30 cellular contexts compared by ENCODE assay signal in the genomic region with DNA sequence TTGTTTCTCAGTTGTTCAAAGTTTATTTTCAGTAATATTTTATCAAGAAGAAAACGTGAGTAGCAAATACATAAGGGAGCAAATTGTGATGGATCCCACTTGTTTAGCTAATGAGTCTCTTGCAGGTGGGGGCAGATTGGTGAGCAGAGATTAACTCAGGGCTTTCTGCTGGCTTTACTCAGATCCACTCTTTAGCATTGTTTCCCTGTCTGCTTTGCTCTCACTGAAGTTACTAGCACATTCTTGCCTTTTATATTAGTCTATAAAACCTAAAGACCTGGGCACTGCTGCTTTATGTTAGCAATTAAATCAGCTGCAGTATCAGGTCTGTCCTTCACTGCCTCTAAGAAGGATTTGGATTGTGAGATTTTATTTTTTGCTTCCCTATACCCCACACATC.
"Had no signal": no experiment of that assay in that cellular context is flagged by ENCODE, and none has a peak within 500 bp of the region (broad histone marks: within the 10 kb centered on the region; RNA-seq: fewer than 3 reads in every experiment).

No MANE protein-coding gene starts in this region.

- H3K36me3 ChIP-seq: brain microvascular endothelial cell, esophagus muscularis mucosa, gastrocnemius medialis, heart right ventricle had no signal

- H3K4me3 Mint-ChIP-seq: activated B cell treated with CpG ODN at 0.5 μM for 24 hours; activated CD8-positive, alpha-beta T cell treated with anti-CD3 and anti-CD28 coated beads for 36 hours; activated naive CD8-positive, alpha-beta T cell; activated T-cell treated with anti-CD3 and anti-CD28 coated beads, Interleukin-2, amount 50 U/mL, for 4 hours; activated T-helper 17 cell treated with anti-CD3 and anti-CD28 coated beads, Interleukin-2, amount 50 U/mL, for 72 hours; central memory CD8-positive, alpha-beta T cell; effector memory CD8-positive, alpha-beta T cell had no signal

- DNase-seq: activated B cell treated with CpG ODN at 0.5 μM for 24 hours; activated CD4-positive, alpha-beta T cell treated with anti-CD3 and anti-CD28 coated beads for 48 hours; activated CD4-positive, alpha-beta T cell treated with anti-CD3 and anti-CD28 coated beads, Interleukin-2, amount 50 U/mL, for 1 hour; activated CD4-positive, alpha-beta T cell treated with anti-CD3 and anti-CD28 coated beads, Interleukin-2, amount 50 U/mL, for 48 hours; activated CD8-positive, alpha-beta memory T cell treated with anti-CD3 and anti-CD28 coated beads for 24 hours; activated CD8-positive, alpha-beta T cell treated with anti-CD3 and anti-CD28 coated beads for 36 hours; activated effector memory CD4-positive, alpha-beta T cell treated with Interleukin-2 at 50 U/mL for 16 hours; activated gamma-delta T cell treated with Interleukin-2 at 50 U/mL for 16 hours; activated naive CD4-positive, alpha-beta T cell treated with anti-CD3 and anti-CD28 coated beads, Interleukin-2, amount 50 U/mL, for 16 hours; activated naive CD4-positive, alpha-beta T cell treated with Interleukin-2 at 50 U/mL for 16 hours; activated T-cell treated with anti-CD3 and anti-CD28 coated beads, Interleukin-2, amount 50 U/mL, for 4 hours; amniotic stem cell; anterior cingulate cortex; brain microvascular endothelial cell; dermis blood vessel endothelial cell; effector CD4-positive, alpha-beta T cell; effector memory CD8-positive, alpha-beta T cell; erythroblast; foreskin keratinocyte; gastrocnemius medialis; heart right ventricle; T-helper 2 cell had no signal

- ATAC-seq: activated CD4-positive, CD25-positive, alpha-beta regulatory T cell treated with anti-CD3 and anti-CD28 coated beads, Interleukin-2, amount 50 U/mL, for 24 hours; activated CD8-positive, alpha-beta T cell treated with anti-CD3 and anti-CD28 coated beads for 36 hours; activated T-cell treated with anti-CD3 and anti-CD28 coated beads, Interleukin-2, amount 50 U/mL, for 4 hours; activated T-helper 17 cell treated with anti-CD3 and anti-CD28 coated beads, Interleukin-2, amount 50 U/mL, for 72 hours; effector memory CD8-positive, alpha-beta T cell; foreskin keratinocyte; gastrocnemius medialis; heart right ventricle had no signal

- H3K9me3 Mint-ChIP-seq: activated B cell treated with CpG ODN at 0.5 μM for 24 hours; activated CD8-positive, alpha-beta T cell treated with anti-CD3 and anti-CD28 coated beads for 36 hours; activated T-cell treated with anti-CD3 and anti-CD28 coated beads, Interleukin-2, amount 50 U/mL, for 4 hours; activated T-helper 17 cell treated with anti-CD3 and anti-CD28 coated beads, Interleukin-2, amount 50 U/mL, for 72 hours; central memory CD8-positive, alpha-beta T cell; effector memory CD8-positive, alpha-beta T cell had no signal

- H3K27ac ChIP-seq: brain microvascular endothelial cell, coronary artery, esophagus muscularis mucosa, foreskin keratinocyte, gastrocnemius medialis, heart right ventricle had no signal

- H3K27me3 Mint-ChIP-seq: central memory CD8-positive, alpha-beta T cell had no signal

- H3K27me3 ChIP-seq: brain microvascular endothelial cell, esophagus muscularis mucosa, foreskin keratinocyte, gastrocnemius medialis, heart right ventricle had no signal

- H3K4me3 ChIP-seq: coronary artery, esophagus muscularis mucosa, gastrocnemius medialis, heart right ventricle had no signal

- H3K9me3 ChIP-seq: esophagus muscularis mucosa, gastrocnemius medialis, heart right ventricle had no signal

- H3K36me3 Mint-ChIP-seq: activated naive CD8-positive, alpha-beta T cell had no signal

- H3K4me1 ChIP-seq: foreskin keratinocyte, gastrocnemius medialis had no signal

- H3K4me1 Mint-ChIP-seq: activated B cell treated with CpG ODN at 0.5 μM for 24 hours; activated T-helper 17 cell treated with anti-CD3 and anti-CD28 coated beads, Interleukin-2, amount 50 U/mL, for 72 hours; central memory CD8-positive, alpha-beta T cell had no signal

- H3K27ac Mint-ChIP-seq: activated B cell treated with CpG ODN at 0.5 μM for 24 hours; activated CD8-positive, alpha-beta T cell treated with anti-CD3 and anti-CD28 coated beads for 36 hours; activated naive CD8-positive, alpha-beta T cell; activated T-helper 17 cell treated with anti-CD3 and anti-CD28 coated beads, Interleukin-2, amount 50 U/mL, for 72 hours; effector memory CD8-positive, alpha-beta T cell had no signal

- FAIRE-seq: astrocyte, bronchial epithelial cell had no signal
